Comparison of ENCODE assay signal across 29 cellular contexts in genomic region chr14:106786697-106787096, GRCh38.
"Had no signal": no experiment of that assay in that cellular context is flagged by ENCODE, and none has a peak within 500 bp of the region (broad histone marks: within the 10 kb centered on the region; RNA-seq: fewer than 3 reads in every experiment).

No MANE protein-coding gene starts in this region.

- H3K9ac ChIP-seq: neural progenitor cell, parathyroid adenoma had no signal

- H3K36me3 Mint-ChIP-seq: naive thymus-derived CD4-positive, alpha-beta T cell; natural killer cell; neural progenitor cell; stimulated activated effector memory CD8-positive, alpha-beta T cell treated with anti-CD3 and anti-CD28 coated beads, Interleukin-12 subunit alpha, Interleukin-12 subunit beta, amount 100 ng/mL, for 72 hours; stimulated activated naive B cell treated with anti-CD40 and anti-IgM and Interleukin-4, amounts not matched to agents 10 μg/mL and 1 μg/mL and 100 μg/mL, for 72 hours; type B pancreatic cell had no signal

- H3K27me3 Mint-ChIP-seq: progenitor cell of endocrine pancreas; stimulated activated naive B cell treated with anti-CD40 and anti-IgM and Interleukin-4, amounts not matched to agents 10 μg/mL and 1 μg/mL and 100 μg/mL, for 72 hours; type B pancreatic cell had no signal

- H3K27me3 ChIP-seq: neural progenitor cell, ovary, testis, tibial artery, transverse colon, uterus had no signal

- H3K9me3 ChIP-seq: ovary, psoas muscle, suprapubic skin, testis, tibial artery, transverse colon, upper lobe of right lung, uterus had no signal

- DNase-seq: naive thymus-derived CD4-positive, alpha-beta T cell; natural killer cell; occipital lobe; ovary; posterior cingulate gyrus; psoas muscle; right cardiac atrium; stimulated activated CD4-positive, alpha-beta T cell treated with anti-CD3 and anti-CD28 coated beads, Interleukin-15, amount 100 ng/mL, for 24 hours; stimulated activated CD4-positive, alpha-beta T cell treated with anti-CD3 and anti-CD28 coated beads, Interleukin-2, amount 100 ng/mL, for 24 hours; stimulated activated CD4-positive, alpha-beta T cell treated with anti-CD3 and anti-CD28 coated beads, Interleukin-2, amount 100 ng/mL, for 48 hours; stimulated activated CD4-positive, alpha-beta T cell treated with anti-CD3 and anti-CD28 coated beads, Interleukin-4, amount 100 ng/mL, for 24 hours; stimulated activated naive B cell treated with anti-CD40 and anti-IgM and Interleukin-4, amounts not matched to agents 10 μg/mL and 1 μg/mL and 100 μg/mL, for 72 hours; stimulated activated naive CD4-positive, alpha-beta T cell treated with Interleukin-2 at 50 U/mL for 16 hours; stimulated activated naive CD8-positive, alpha-beta T cell treated with anti-CD3 and anti-CD28 coated beads, Interleukin-15, amount 100 ng/mL, for 72 hours; substantia nigra; testis; tibial artery; transverse colon; upper lobe of right lung; uterus had no signal

- H3K4me1 Mint-ChIP-seq: nephron; neural progenitor cell; stimulated activated effector memory CD8-positive, alpha-beta T cell treated with anti-CD3 and anti-CD28 coated beads, Interleukin-12 subunit alpha, Interleukin-12 subunit beta, amount 100 ng/mL, for 72 hours had no signal

- H3K4me3 ChIP-seq: neural progenitor cell, ovary, psoas muscle, skin epidermis, suprapubic skin, testis, tibial artery, transverse colon, upper lobe of right lung, uterus had no signal

- H3K4me1 ChIP-seq: neural progenitor cell, parathyroid adenoma, psoas muscle, suprapubic skin, testis, tibial artery, upper lobe of right lung, uterus had no signal

- H3K79me2 ChIP-seq: parathyroid adenoma had no signal

- H3K36me3 ChIP-seq: neural progenitor cell, ovary, suprapubic skin, tibial artery, transverse colon, upper lobe of right lung, uterus had no signal

- H3K4me3 Mint-ChIP-seq: naive thymus-derived CD4-positive, alpha-beta T cell; natural killer cell; nephron; neural progenitor cell; stimulated activated effector memory CD8-positive, alpha-beta T cell treated with anti-CD3 and anti-CD28 coated beads, Interleukin-12 subunit alpha, Interleukin-12 subunit beta, amount 100 ng/mL, for 72 hours; stimulated activated naive B cell treated with anti-CD40 and anti-IgM and Interleukin-4, amounts not matched to agents 10 μg/mL and 1 μg/mL and 100 μg/mL, for 72 hours; stimulated activated naive CD8-positive, alpha-beta T cell treated with anti-CD3 and anti-CD28 coated beads, Interleukin-15, amount 100 ng/mL, for 72 hours; type B pancreatic cell had no signal

- ATAC-seq: naive thymus-derived CD4-positive, alpha-beta T cell; natural killer cell; psoas muscle; right cardiac atrium; sciatic nerve; stimulated activated effector memory CD8-positive, alpha-beta T cell treated with anti-CD3 and anti-CD28 coated beads, Interleukin-12 subunit alpha, Interleukin-12 subunit beta, amount 100 ng/mL, for 72 hours; stimulated activated naive B cell treated with anti-CD40 and anti-IgM and Interleukin-4, amounts not matched to agents 10 μg/mL and 1 μg/mL and 100 μg/mL, for 72 hours; stimulated activated naive CD8-positive, alpha-beta T cell treated with anti-CD3 and anti-CD28 coated beads, Interleukin-15, amount 100 ng/mL, for 72 hours; upper lobe of right lung had no signal

- H3K27ac ChIP-seq: neural progenitor cell, ovary, parathyroid adenoma, psoas muscle, skin epidermis, suprapubic skin, testis, tibial artery, transverse colon, upper lobe of right lung, uterus had no signal

- H3K4me2 ChIP-seq: neural progenitor cell had no signal

- H3K27ac Mint-ChIP-seq: naive thymus-derived CD4-positive, alpha-beta T cell; natural killer cell; nephron; neural progenitor cell; progenitor cell of endocrine pancreas; stimulated activated effector memory CD8-positive, alpha-beta T cell treated with anti-CD3 and anti-CD28 coated beads, Interleukin-12 subunit alpha, Interleukin-12 subunit beta, amount 100 ng/mL, for 72 hours; stimulated activated naive CD8-positive, alpha-beta T cell treated with anti-CD3 and anti-CD28 coated beads, Interleukin-15, amount 100 ng/mL, for 72 hours; type B pancreatic cell had no signal

- H3K9me3 Mint-ChIP-seq: naive thymus-derived CD4-positive, alpha-beta T cell; natural killer cell; stimulated activated effector memory CD8-positive, alpha-beta T cell treated with anti-CD3 and anti-CD28 coated beads, Interleukin-12 subunit alpha, Interleukin-12 subunit beta, amount 100 ng/mL, for 72 hours; stimulated activated naive B cell treated with anti-CD40 and anti-IgM and Interleukin-4, amounts not matched to agents 10 μg/mL and 1 μg/mL and 100 μg/mL, for 72 hours; stimulated activated naive CD8-positive, alpha-beta T cell treated with anti-CD3 and anti-CD28 coated beads, Interleukin-15, amount 100 ng/mL, for 72 hours had no signal

- H2AFZ ChIP-seq: neural progenitor cell, parathyroid adenoma had no signal
